13 cellular contexts compared by ENCODE assay signal in the genomic region with DNA sequence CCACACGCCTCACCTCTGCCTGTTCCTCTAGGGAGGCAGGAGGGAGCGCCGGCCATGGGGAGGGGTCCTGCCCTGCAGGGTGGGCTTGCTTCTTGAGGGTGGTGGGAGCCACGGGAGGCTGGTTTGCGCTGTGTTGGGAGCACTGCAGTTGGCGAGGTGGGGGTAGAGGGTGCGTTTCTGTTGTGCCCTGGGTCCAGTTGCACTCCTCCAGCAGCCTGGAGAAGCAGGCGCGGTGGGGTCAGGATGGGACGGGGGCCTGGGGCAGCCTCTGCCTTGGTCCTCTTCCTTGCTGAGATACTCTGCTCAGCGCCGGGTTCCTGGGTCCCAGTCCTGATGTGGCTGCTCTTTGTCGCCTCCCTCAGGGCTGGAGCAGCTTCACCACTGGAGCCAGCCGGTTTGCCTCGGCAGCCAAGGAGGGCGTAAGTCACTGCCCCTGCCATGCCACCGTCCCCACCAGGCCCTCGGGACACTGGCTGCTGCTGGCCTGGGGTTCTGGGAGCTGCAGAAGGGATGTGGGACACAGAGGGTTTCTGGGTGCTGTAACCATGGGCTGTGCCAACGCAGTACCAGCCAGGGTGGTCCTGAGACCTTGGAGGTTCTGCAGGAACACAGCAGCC. TPM values are rescaled to one million over a fixed set of nuclear protein-coding genes. Genes with fewer than 3 reads are reported as not detected.
DNase-seq lines count a peak whose midpoint lies in the region; ATAC-seq, FAIRE-seq and TF ChIP-seq lines count a peak whose summit lies in the region.
"Had no signal": no experiment of that assay in that cellular context is flagged by ENCODE, and none has a peak within 500 bp of the region (broad histone marks: within the 10 kb centered on the region; RNA-seq: fewer than 3 reads in every experiment).

No MANE protein-coding gene starts in this region.

- ATAC-seq in HepG2: peak; percentile 50
- ATAC-seq in right lobe of liver: no peak
- ATAC-seq in esophagus mucosa: peak; percentile 11
- ATAC-seq in activated T-cell treated with anti-CD3 and anti-CD28 coated beads, Interleukin-2, amount 50 U/mL, for 72 hours (replicated peaks in 1 of 2): no peak
- ATAC-seq in GM18870 (IDR thresholded peaks at IDR 0.05; ENCODE audit: unreplicated experiment): no peak
- ATAC-seq: left cardiac atrium had no signal

- no peak overlapping the region for H2AFZ ChIP-seq in HepG2 (ENCODE audit: low read length)

- peaks cover 14% of the 10 kb centered on the region for H3K36me3 Mint-ChIP-seq in activated CD4-positive, alpha-beta memory T cell treated with anti-CD3 and anti-CD28 coated beads for 36 hours
- peaks cover 0 to 8% of the 10 kb centered on the region in 2 donors for H3K36me3 Mint-ChIP-seq in activated T-cell treated with anti-CD3 and anti-CD28 coated beads, Interleukin-2, amount 50 U/mL, for 72 hours (ENCODE audit: insufficient read depth in 2 of 2)

- WGBS in HepG2 (ENCODE audit: low lambda C conversion rate): 94% methylated on average over 15 of the region's 19 CpGs
- no CpG with 5 or more reads among the region's 19 CpGs for WGBS in right lobe of liver (ENCODE audit: insufficient coverage, low coverage, low lambda C conversion rate, missing lambda C conversion rate)

- H3K27ac ChIP-seq in HepG2 (ENCODE audit: extremely low read length, insufficient read depth, low read length) (no peak overlapping the region), right lobe of liver (no peak overlapping the region)

- H3K27me3 ChIP-seq in HepG2 (ENCODE audit: control insufficient read depth in 1 of 2, insufficient read depth in 2 of 2, low read length in 2 of 2) (no peaks in the 10 kb centered on the region), right lobe of liver (no peaks in the 10 kb centered on the region)

- no peaks in the 10 kb centered on the region for H3K4me1 ChIP-seq in HepG2 (ENCODE audit: insufficient read depth, low read length)
- H3K4me1 ChIP-seq in right lobe of liver: no peaks in the 10 kb centered on the region

- FAIRE-seq in HepG2 (lab: Jason Lieb, UNC): peak; percentile 37
- FAIRE-seq: endometrium had no signal

- peak; percentile 52; the same call in 1 of the 2 replicates for TF ChIP-seq RAD21 in HepG2 (CRISPR knock-in tag; IDR thresholded peaks at IDR 0.05)

- intact Hi-C loops in HepG2 (cut with micrococcal nuclease; ENCODE audit: unreplicated experiment): no loop called here
- intact Hi-C loops in right lobe of liver (cut with DNase I): no loop called here
- intact Hi-C loops in activated CD4-positive, alpha-beta memory T cell treated with anti-CD3 and anti-CD28 coated beads for 36 hours (cut with micrococcal nuclease): no loop called here

- peak in 1 of 2 experiments; percentile 49; a peak in 2 of 4 replicates for TF ChIP-seq POLR2A in HepG2 (IDR thresholded peaks at IDR 0.05; ENCODE audit: insufficient read depth in 1 of 2, low read depth in 2 of 2, low read length in 2 of 2)
- no peak for TF ChIP-seq POLR2A in right lobe of liver (IDR thresholded peaks at IDR 0.05)
- no peak for TF ChIP-seq POLR2A in erythroblast (IDR thresholded peaks at IDR 0.05; ENCODE audit: low read length)

- H3K4me3 Mint-ChIP-seq in activated CD4-positive, alpha-beta memory T cell treated with anti-CD3 and anti-CD28 coated beads for 36 hours: no peak overlapping the region
- H3K4me3 Mint-ChIP-seq in activated T-cell treated with anti-CD3 and anti-CD28 coated beads, Interleukin-2, amount 50 U/mL, for 72 hours: no peak overlapping the region

- POLR2A ChIA-PET in HepG2 (lab: Yijun Ruan, JAX): interaction anchor here (1.6 kb wide), 1 partner anchor 8 kb away, joined by 4 read pairs; a partner anchor contains a TSS
- POLR2A ChIA-PET in activated CD4-positive, alpha-beta memory T cell treated with anti-CD3 and anti-CD28 coated beads for 36 hours (lab: Charles Lee): no interaction called here

- H4K20me1 ChIP-seq in HepG2 (ENCODE audit: insufficient read depth, low read length): peaks cover 8% of the 10 kb centered on the region; the same call in 1 of the 2 replicates

- H3K79me2 ChIP-seq in HepG2 (ENCODE audit: insufficient read depth, low read length): peaks cover 8% of the 10 kb centered on the region

- CTCF ChIA-PET in HepG2 (lab: Yijun Ruan, JAX; ENCODE audit: low intra/inter-chr PET ratio, low total read pairs): interaction anchor here (1.5 kb wide), 1 partner anchor 57 kb away, joined by 4 read pairs; no protein-coding TSS in a partner anchor
- CTCF ChIA-PET in activated CD4-positive, alpha-beta memory T cell treated with anti-CD3 and anti-CD28 coated beads for 36 hours (lab: Charles Lee): interaction anchor here (1.0 to 1.7 kb wide), 3 partner anchors 8 to 58 kb away, joined by 4 to 6 read pairs (median 5); a partner anchor contains a TSS

- TF ChIP-seq CTCF in HepG2 (CRISPR knock-in tag; IDR thresholded peaks at IDR 0.05) (peak; percentile 65), right lobe of liver (IDR thresholded peaks at IDR 0.05) (no peak)

- DNase-seq in HepG2 (ENCODE audit: low spot score) (no peak), right lobe of liver (no peak), NCI-H2196 treated with DMSO at 0.1 percent for 48 hours (lab: John Stamatoyannopoulos, UW; ENCODE audit: unreplicated experiment) (peak; percentile 8), erythroblast (lab: John Stamatoyannopoulos, UW) (no peak)
- no peak for DNase-seq in activated CD4-positive, alpha-beta memory T cell treated with anti-CD3 and anti-CD28 coated beads for 36 hours
- DNase-seq in activated T-cell treated with anti-CD3 and anti-CD28 coated beads, Interleukin-2, amount 50 U/mL, for 72 hours: no peak
- DNase-seq: activated CD4-positive, CD25-positive, alpha-beta regulatory T cell; activated naive CD4-positive, alpha-beta T cell treated with Interleukin-2 at 50 U/mL for 16 hours; left cardiac atrium; NK-92 treated with Interleukin-12 subunit alpha and Interleukin-12 subunit beta, amount 100 ng/mL, for 24 hours had no signal

- no peaks in the 10 kb centered on the region for H3K9me3 ChIP-seq in HepG2 (ENCODE audit: low read length)
- H3K9me3 ChIP-seq in right lobe of liver: no peaks in the 10 kb centered on the region

- H3K36me3 ChIP-seq in HepG2 (replicated peaks in 1 of 2; ENCODE audit: control insufficient read depth in 1 of 2, insufficient read depth in 2 of 2, low read length in 2 of 2): peaks cover 56 to 90% of the 10 kb centered on the region in 2 experiments
- peaks cover 0 to 41% (median 10%) of the 10 kb centered on the region in 4 donors for H3K36me3 ChIP-seq in right lobe of liver

- TF ChIP-seq EP300 in HepG2 (IDR thresholded peaks at IDR 0.05; ENCODE audit: low read depth in 2 of 2, low read length in 2 of 2) (no peak), HepG2 (CRISPR knock-in tag; IDR thresholded peaks at IDR 0.05; ENCODE audit: borderline replicate concordance) (0 out of 2 replicates have a peak, but pooled peaks have one; percentile 19)

- H3K9me3 Mint-ChIP-seq in activated CD4-positive, alpha-beta memory T cell treated with anti-CD3 and anti-CD28 coated beads for 36 hours: no peaks in the 10 kb centered on the region
- no peaks in the 10 kb centered on the region for H3K9me3 Mint-ChIP-seq in activated T-cell treated with anti-CD3 and anti-CD28 coated beads, Interleukin-2, amount 50 U/mL, for 72 hours

- no TSS peak for BruUV-seq in HepG2 (replicated peaks; lab: Mats Ljungman, UMichigan)

- no peak overlapping the region for H3K9ac ChIP-seq in HepG2 (ENCODE audit: insufficient read depth, low read depth, low read length)

- peaks cover 4% of the 10 kb centered on the region for H3K4me1 Mint-ChIP-seq in activated CD4-positive, alpha-beta memory T cell treated with anti-CD3 and anti-CD28 coated beads for 36 hours (ENCODE audit: low read depth)
- H3K4me1 Mint-ChIP-seq in activated T-cell treated with anti-CD3 and anti-CD28 coated beads, Interleukin-2, amount 50 U/mL, for 72 hours (ENCODE audit: low read depth): no peaks in the 10 kb centered on the region

- no peaks in the 10 kb centered on the region for H3K27me3 Mint-ChIP-seq in activated CD4-positive, alpha-beta memory T cell treated with anti-CD3 and anti-CD28 coated beads for 36 hours
- no peaks in the 10 kb centered on the region for H3K27me3 Mint-ChIP-seq in activated T-cell treated with anti-CD3 and anti-CD28 coated beads, Interleukin-2, amount 50 U/mL, for 72 hours (ENCODE audit: low read depth)

- no peak overlapping the region for H3K4me2 ChIP-seq in HepG2 (ENCODE audit: low read depth, low read length)

- in situ Hi-C loops in HepG2 (cut with HindIII; ENCODE audit: extremely low pct_ligation_motif_present, low pct_unique_long_range_greater_than_20kb): no loop called here

- H3K27ac Mint-ChIP-seq in activated CD4-positive, alpha-beta memory T cell treated with anti-CD3 and anti-CD28 coated beads for 36 hours: no peak overlapping the region
- no peak overlapping the region for H3K27ac Mint-ChIP-seq in activated T-cell treated with anti-CD3 and anti-CD28 coated beads, Interleukin-2, amount 50 U/mL, for 72 hours

- H3K4me3 ChIP-seq in HepG2 (replicated peaks in 1 of 3; ENCODE audit: insufficient read depth in 1 of 3, low read depth in 2 of 3, low read length in 3 of 3): no peak overlapping the region
- no peak overlapping the region for H3K4me3 ChIP-seq in right lobe of liver

RNA-seq across cellular contexts. Expression of a gene that starts 8.4 kb away (rescaled TPM):
- total RNA-seq in HepG2 (2016; rRNA removed; fragmentation: Illumina TruSeq; extraction: Trizol): 51.4 and 132 TPM in 2 replicates
- total RNA-seq in HepG2 (2016; cell fraction: cytosol; rRNA removed; fragmentation: Illumina TruSeq; extraction: Trizol; ENCODE audit: low read depth): 32.3 and 33.5 TPM in 2 replicates
- total RNA-seq in HepG2 (2016; cell fraction: insoluble cytoplasmic fraction; rRNA removed; fragmentation: Illumina TruSeq; extraction: Trizol): 44.4 and 147 TPM in 2 replicates
- 36.6 and 38.2 TPM in 2 replicates for total RNA-seq in HepG2 (2016; cell fraction: membrane; rRNA removed; fragmentation: Illumina TruSeq; extraction: Trizol)
- 173 and 206 TPM in 2 replicates for total RNA-seq in HepG2 (2016; cell fraction: nucleus; rRNA removed; fragmentation: Illumina TruSeq; extraction: Trizol)
- 132 and 173 TPM in 2 replicates for polyA plus RNA-seq in HepG2 (2011; rRNA removed)
- 40.1 and 86.0 TPM in 2 replicates for polyA plus RNA-seq in HepG2 (2011; cell fraction: cytosol; rRNA removed)
- polyA plus RNA-seq in HepG2 (2011; cell fraction: nucleus; rRNA removed): 1,804 and 3,077 TPM in 2 replicates
- 112 and 149 TPM in 2 replicates for polyA plus RNA-seq in HepG2 (2012)
- polyA plus RNA-seq in HepG2 (2016; cell fraction: cytosol; fragmentation: Illumina TruSeq; extraction: Trizol; ENCODE audit: low read depth): 5.1 and 5.7 TPM in 2 replicates
- 47.2 and 54.2 TPM in 2 replicates for polyA plus RNA-seq in HepG2 (2016; cell fraction: insoluble cytoplasmic fraction; fragmentation: Illumina TruSeq; extraction: Trizol; ENCODE audit: low read depth)
- 13.3 and 16.2 TPM in 2 replicates for polyA plus RNA-seq in HepG2 (2016; cell fraction: membrane; fragmentation: Illumina TruSeq; extraction: Trizol; ENCODE audit: low read depth)
- 572 and 622 TPM in 2 replicates for polyA plus RNA-seq in HepG2 (2016; cell fraction: nucleus; fragmentation: Illumina TruSeq; extraction: Trizol; ENCODE audit: insufficient read depth, low read depth)
- polyA minus RNA-seq in HepG2 (2011; rRNA and poly(A)+ RNA removed; ENCODE audit: low replicate concordance): 69.2 and 278 TPM in 2 replicates
- 47.8 and 61.7 TPM in 2 replicates for polyA minus RNA-seq in HepG2 (2011; cell fraction: cytosol; rRNA and poly(A)+ RNA removed)
- 203 and 232 TPM in 2 replicates for polyA minus RNA-seq in HepG2 (2011; cell fraction: nucleus; rRNA and poly(A)+ RNA removed)
- total RNA-seq in right lobe of liver: 10 to 100 TPM; 17.4 to 42.8 (median 29.5) TPM
- 26.3 TPM for total RNA-seq in esophagus mucosa
- total RNA-seq in activated CD4-positive, alpha-beta memory T cell treated with anti-CD3 and anti-CD28 coated beads for 36 hours: 10 to 100 TPM; 68.4 to 72.4 TPM
- 10 to 100 TPM; 75.8 to 76.6 TPM for total RNA-seq in activated T-cell treated with anti-CD3 and anti-CD28 coated beads, Interleukin-2, amount 50 U/mL, for 72 hours

RNA-seq across cellular contexts. Expression of a gene that starts 11.9 kb away (rescaled TPM):
- total RNA-seq in HepG2 (2016; rRNA removed; fragmentation: Illumina TruSeq; extraction: Trizol): not detected in 2 replicates
- not detected in 2 replicates for total RNA-seq in HepG2 (2016; cell fraction: cytosol; rRNA removed; fragmentation: Illumina TruSeq; extraction: Trizol; ENCODE audit: low read depth)
- not detected in 2 replicates for total RNA-seq in HepG2 (2016; cell fraction: insoluble cytoplasmic fraction; rRNA removed; fragmentation: Illumina TruSeq; extraction: Trizol)
- total RNA-seq in HepG2 (2016; cell fraction: membrane; rRNA removed; fragmentation: Illumina TruSeq; extraction: Trizol): not detected in 2 replicates
- total RNA-seq in HepG2 (2016; cell fraction: nucleus; rRNA removed; fragmentation: Illumina TruSeq; extraction: Trizol): not detected in 2 replicates
- polyA plus RNA-seq in HepG2 (2011; rRNA removed): 0.03 TPM in 1 of 2 replicates, not detected in the other
- polyA plus RNA-seq in HepG2 (2011; cell fraction: cytosol; rRNA removed): 0.03 TPM in 1 of 2 replicates, not detected in the other
- polyA plus RNA-seq in HepG2 (2011; cell fraction: nucleus; rRNA removed): 0.09 and 0.14 TPM in 2 replicates
- not detected in 2 replicates for polyA plus RNA-seq in HepG2 (2012)
- polyA plus RNA-seq in HepG2 (2016; cell fraction: cytosol; fragmentation: Illumina TruSeq; extraction: Trizol; ENCODE audit: low read depth): not detected in 2 replicates
- not detected in 2 replicates for polyA plus RNA-seq in HepG2 (2016; cell fraction: insoluble cytoplasmic fraction; fragmentation: Illumina TruSeq; extraction: Trizol; ENCODE audit: low read depth)
- not detected in 2 replicates for polyA plus RNA-seq in HepG2 (2016; cell fraction: membrane; fragmentation: Illumina TruSeq; extraction: Trizol; ENCODE audit: low read depth)
- polyA plus RNA-seq in HepG2 (2016; cell fraction: nucleus; fragmentation: Illumina TruSeq; extraction: Trizol; ENCODE audit: insufficient read depth, low read depth): not detected in 2 replicates
- not detected in 2 replicates for polyA minus RNA-seq in HepG2 (2011; rRNA and poly(A)+ RNA removed; ENCODE audit: low replicate concordance)
- polyA minus RNA-seq in HepG2 (2011; cell fraction: cytosol; rRNA and poly(A)+ RNA removed): not detected in 2 replicates
- under 0.01 and 0.12 TPM in 2 replicates for polyA minus RNA-seq in HepG2 (2011; cell fraction: nucleus; rRNA and poly(A)+ RNA removed)
- total RNA-seq in right lobe of liver: not detected
- total RNA-seq in esophagus mucosa: not detected
- total RNA-seq in activated CD4-positive, alpha-beta memory T cell treated with anti-CD3 and anti-CD28 coated beads for 36 hours: not detected
- total RNA-seq in activated T-cell treated with anti-CD3 and anti-CD28 coated beads, Interleukin-2, amount 50 U/mL, for 72 hours: under 1 TPM; 0.50 to 0.58 TPM
- total RNA-seq: left cardiac atrium had no signal

RNA-seq across cellular contexts. Expression of a gene that starts 26.8 kb away (rescaled TPM):
- total RNA-seq in HepG2 (2016; rRNA removed; fragmentation: Illumina TruSeq; extraction: Trizol) (not detected in 2 replicates), right lobe of liver (not detected), esophagus mucosa (not detected)
- total RNA-seq in HepG2 (2016; cell fraction: cytosol; rRNA removed; fragmentation: Illumina TruSeq; extraction: Trizol; ENCODE audit: low read depth): not detected in 2 replicates
- total RNA-seq in HepG2 (2016; cell fraction: insoluble cytoplasmic fraction; rRNA removed; fragmentation: Illumina TruSeq; extraction: Trizol): not detected in 2 replicates
- not detected in 2 replicates for total RNA-seq in HepG2 (2016; cell fraction: membrane; rRNA removed; fragmentation: Illumina TruSeq; extraction: Trizol)
- total RNA-seq in HepG2 (2016; cell fraction: nucleus; rRNA removed; fragmentation: Illumina TruSeq; extraction: Trizol): not detected in 2 replicates
- polyA plus RNA-seq in HepG2 (2011; rRNA removed): not detected in 2 replicates
- not detected in 2 replicates for polyA plus RNA-seq in HepG2 (2011; cell fraction: cytosol; rRNA removed)
- polyA plus RNA-seq in HepG2 (2011; cell fraction: nucleus; rRNA removed): not detected in 2 replicates
- 0.27 TPM in 1 of 2 replicates, not detected in the other for polyA plus RNA-seq in HepG2 (2012)
- not detected in 2 replicates for polyA plus RNA-seq in HepG2 (2016; cell fraction: cytosol; fragmentation: Illumina TruSeq; extraction: Trizol; ENCODE audit: low read depth)
- not detected in 2 replicates for polyA plus RNA-seq in HepG2 (2016; cell fraction: insoluble cytoplasmic fraction; fragmentation: Illumina TruSeq; extraction: Trizol; ENCODE audit: low read depth)
- polyA plus RNA-seq in HepG2 (2016; cell fraction: membrane; fragmentation: Illumina TruSeq; extraction: Trizol; ENCODE audit: low read depth): not detected in 2 replicates
- not detected in 2 replicates for polyA plus RNA-seq in HepG2 (2016; cell fraction: nucleus; fragmentation: Illumina TruSeq; extraction: Trizol; ENCODE audit: insufficient read depth, low read depth)
- not detected in 2 replicates for polyA minus RNA-seq in HepG2 (2011; rRNA and poly(A)+ RNA removed; ENCODE audit: low replicate concordance)
- not detected in 2 replicates for polyA minus RNA-seq in HepG2 (2011; cell fraction: cytosol; rRNA and poly(A)+ RNA removed)
- not detected in 2 replicates for polyA minus RNA-seq in HepG2 (2011; cell fraction: nucleus; rRNA and poly(A)+ RNA removed)
- total RNA-seq in activated CD4-positive, alpha-beta memory T cell treated with anti-CD3 and anti-CD28 coated beads for 36 hours: not detected
- not detected for total RNA-seq in activated T-cell treated with anti-CD3 and anti-CD28 coated beads, Interleukin-2, amount 50 U/mL, for 72 hours
- total RNA-seq: left cardiac atrium had no signal

RNA-seq across cellular contexts. Expression of a gene that starts 45.3 kb away (rescaled TPM):
- total RNA-seq in HepG2 (2016; rRNA removed; fragmentation: Illumina TruSeq; extraction: Trizol) (0.20 and 0.27 TPM in 2 replicates), right lobe of liver (not detected), esophagus mucosa (not detected)
- total RNA-seq in HepG2 (2016; cell fraction: cytosol; rRNA removed; fragmentation: Illumina TruSeq; extraction: Trizol; ENCODE audit: low read depth): not detected in 2 replicates
- total RNA-seq in HepG2 (2016; cell fraction: insoluble cytoplasmic fraction; rRNA removed; fragmentation: Illumina TruSeq; extraction: Trizol): 0.33 and 0.45 TPM in 2 replicates
- total RNA-seq in HepG2 (2016; cell fraction: membrane; rRNA removed; fragmentation: Illumina TruSeq; extraction: Trizol): 0.12 and 0.17 TPM in 2 replicates
- 0.28 and 0.53 TPM in 2 replicates for total RNA-seq in HepG2 (2016; cell fraction: nucleus; rRNA removed; fragmentation: Illumina TruSeq; extraction: Trizol)
- polyA plus RNA-seq in HepG2 (2011; rRNA removed): 5.1 and 8.6 TPM in 2 replicates
- polyA plus RNA-seq in HepG2 (2011; cell fraction: cytosol; rRNA removed): 4.3 and 7.9 TPM in 2 replicates
- polyA plus RNA-seq in HepG2 (2011; cell fraction: nucleus; rRNA removed): 81.1 and 86.7 TPM in 2 replicates
- polyA plus RNA-seq in HepG2 (2012): 2.6 and 6.6 TPM in 2 replicates
- 0.14 TPM in 1 of 2 replicates, not detected in the other for polyA plus RNA-seq in HepG2 (2016; cell fraction: cytosol; fragmentation: Illumina TruSeq; extraction: Trizol; ENCODE audit: low read depth)
- polyA plus RNA-seq in HepG2 (2016; cell fraction: insoluble cytoplasmic fraction; fragmentation: Illumina TruSeq; extraction: Trizol; ENCODE audit: low read depth): 0.37 TPM in 1 of 2 replicates, not detected in the other
- polyA plus RNA-seq in HepG2 (2016; cell fraction: membrane; fragmentation: Illumina TruSeq; extraction: Trizol; ENCODE audit: low read depth): 0.29 TPM in 1 of 2 replicates, not detected in the other
- 0.62 and 0.85 TPM in 2 replicates for polyA plus RNA-seq in HepG2 (2016; cell fraction: nucleus; fragmentation: Illumina TruSeq; extraction: Trizol; ENCODE audit: insufficient read depth, low read depth)
- 0.37 and 4.3 TPM in 2 replicates for polyA minus RNA-seq in HepG2 (2011; rRNA and poly(A)+ RNA removed; ENCODE audit: low replicate concordance)
- 2.0 and 2.2 TPM in 2 replicates for polyA minus RNA-seq in HepG2 (2011; cell fraction: cytosol; rRNA and poly(A)+ RNA removed)
- 6.4 and 9.9 TPM in 2 replicates for polyA minus RNA-seq in HepG2 (2011; cell fraction: nucleus; rRNA and poly(A)+ RNA removed)
- total RNA-seq in activated CD4-positive, alpha-beta memory T cell treated with anti-CD3 and anti-CD28 coated beads for 36 hours: not detected
- total RNA-seq in activated T-cell treated with anti-CD3 and anti-CD28 coated beads, Interleukin-2, amount 50 U/mL, for 72 hours: under 1 TPM in 1 of 2 donors, not detected in 1; 0.74 TPM

Comparison
In these comparisons a context has a peak if more than half of its experiments do, and no peak if none do; other contexts are left out.
1. ATAC-seq: peak in HepG2 (single experiment) and esophagus mucosa (single experiment); none in right lobe of liver (0 of 4), activated T-cell treated with anti-CD3 and anti-CD28 coated beads, Interleukin-2, amount 50 U/mL, for 72 hours (0 of 2) and GM18870 (single experiment).